Comparison of ENCODE assay signal across 15 cellular contexts in genomic region chr3:81699921-81700320, GRCh38.
A peak's percentile ranks its signal among the peaks of the same experiment; 100 is the strongest.
DNase-seq lines count a peak whose midpoint lies in the region; ATAC-seq and TF ChIP-seq lines count a peak whose summit lies in the region.
"Had no signal": no experiment of that assay in that cellular context is flagged by ENCODE, and none has a peak within 500 bp of the region (broad histone marks: within the 10 kb centered on the region; RNA-seq: fewer than 3 reads in every experiment).

No MANE protein-coding gene starts in this region.

- H3K27ac ChIP-seq in RWPE1 = no peak overlapping the region
- H3K27ac ChIP-seq: 22Rv1; BLaER1 treated with 17β-estradiol and CSF1 and Interleukin-3, amounts not matched to agents 10 nM and 100 nM; GM23248; HL-60 had no signal

- POLR2A ChIA-PET in RWPE1 (lab: Yijun Ruan, JAX; ENCODE audit: low non-redundant PET) = no interaction called here

- CTCF ChIA-PET in RWPE1 (lab: Yijun Ruan, JAX) = no interaction called here

- DNase-seq in NCI-H446 treated with DMSO at 0.1 percent for 48 hours (lab: John Stamatoyannopoulos, UW) (peak; percentile 45), NCI-H446 (lab: John Stamatoyannopoulos, UW) (no peak), medulla oblongata (ENCODE audit: extremely low spot score) (peak; percentile 40), putamen (ENCODE audit: low spot score) (peak; percentile 14), RWPE1 (ENCODE audit: low spot score) (no peak)
- DNase-seq in activated naive CD4-positive, alpha-beta T cell (lab: John Stamatoyannopoulos, UW) = no peak
- DNase-seq: CD8-positive, alpha-beta T cell; COR-L47; DMS79; GDM1; GM23248 had no signal

- no peak for TF ChIP-seq CTCF in RWPE1 (conservative IDR thresholded peaks at IDR 0.05; ENCODE audit: low read depth)

- ATAC-seq in HG02588 (IDR thresholded peaks at IDR 0.05; ENCODE audit: unreplicated experiment) = no peak
- ATAC-seq: CD8-positive, alpha-beta T cell had no signal

Comparison
In these comparisons a context has a peak if more than half of its experiments do, and no peak if none do; other contexts are left out.
1. DNase-seq: peak in NCI-H446 treated with DMSO at 0.1 percent for 48 hours (single experiment), medulla oblongata (single experiment) and putamen (single experiment); none in NCI-H446 (0 of 2), RWPE1 (single experiment) and activated naive CD4-positive, alpha-beta T cell (0 of 4).